In genomic region chr2:68032702-68033101, GRCh38 we compare ENCODE assay signal across 1 cellular context.
TF ChIP-seq lines count a peak whose summit lies in the region.

No MANE protein-coding gene starts in this region.

TF ChIP-seq in IMR-90, 13 proteins besides CTCF, POLR2A, EP300 and RAD21:
- TF ChIP-seq MAZ (IDR thresholded peaks at IDR 0.05; ENCODE audit: borderline replicate concordance, low read depth, low read length) (no peak), NFE2L2 (IDR thresholded peaks at IDR 0.05; ENCODE audit: low read depth, low read length) (no peak), USF2 (IDR thresholded peaks at IDR 0.05; ENCODE audit: low read depth, low read length) (no peak), BHLHE40 (IDR thresholded peaks at IDR 0.05; ENCODE audit: low read depth, low read length) (no peak), FOS (IDR thresholded peaks at IDR 0.05; ENCODE audit: low read depth, low read length) (no peak), RFX5 (IDR thresholded peaks at IDR 0.05; ENCODE audit: low read depth, low read length) (no peak), RCOR1 (IDR thresholded peaks at IDR 0.05; ENCODE audit: insufficient replicate concordance, low read length) (no peak), MXI1 (IDR thresholded peaks at IDR 0.05; ENCODE audit: borderline replicate concordance, low read depth, low read length) (no peak), CEBPB (IDR thresholded peaks at IDR 0.05; ENCODE audit: low read depth, low read length) (no peak), CHD1 (IDR thresholded peaks at IDR 0.05; ENCODE audit: low read depth, low read length) (no peak), MAFK (IDR thresholded peaks at IDR 0.05; ENCODE audit: low read depth, low read length) (no peak), SMC3 (IDR thresholded peaks at IDR 0.05; ENCODE audit: low read depth, low read length) (no peak)
- TF ChIP-seq, protein P1, sequence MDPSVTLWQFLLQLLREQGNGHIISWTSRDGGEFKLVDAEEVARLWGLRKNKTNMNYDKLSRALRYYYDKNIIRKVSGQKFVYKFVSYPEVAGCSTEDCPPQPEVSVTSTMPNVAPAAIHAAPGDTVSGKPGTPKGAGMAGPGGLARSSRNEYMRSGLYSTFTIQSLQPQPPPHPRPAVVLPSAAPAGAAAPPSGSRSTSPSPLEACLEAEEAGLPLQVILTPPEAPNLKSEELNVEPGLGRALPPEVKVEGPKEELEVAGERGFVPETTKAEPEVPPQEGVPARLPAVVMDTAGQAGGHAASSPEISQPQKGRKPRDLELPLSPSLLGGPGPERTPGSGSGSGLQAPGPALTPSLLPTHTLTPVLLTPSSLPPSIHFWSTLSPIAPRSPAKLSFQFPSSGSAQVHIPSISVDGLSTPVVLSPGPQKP (IDR thresholded peaks at IDR 0.05; ENCODE audit: borderline replicate concordance, low read depth, low read length), result no peak
